27 cellular contexts compared by ENCODE assay signal in genomic region chr1:67484492-67484891, GRCh38. TPM values are rescaled to one million over a fixed set of nuclear protein-coding genes. Genes with fewer than 3 reads are reported as not detected.
A peak's percentile ranks its signal among the peaks of the same experiment; 100 is the strongest.
DNase-seq lines count a peak whose midpoint lies in the region; ATAC-seq and TF ChIP-seq lines count a peak whose summit lies in the region.
"Had no signal": no experiment of that assay in that cellular context is flagged by ENCODE, and none has a peak within 500 bp of the region (broad histone marks: within the 10 kb centered on the region; RNA-seq: fewer than 3 reads in every experiment).

No MANE protein-coding gene starts in this region.

- no peaks in the 10 kb centered on the region for H3K27me3 ChIP-seq in GM23338 (ENCODE audit: insufficient read depth)
- H3K27me3 ChIP-seq in right cardiac atrium (ENCODE audit: control insufficient read depth, insufficient read depth): no peaks in the 10 kb centered on the region
- H3K27me3 ChIP-seq: body of pancreas, neutrophil, SJSA1, transverse colon had no signal

- no peaks in the 10 kb centered on the region for H3K36me3 ChIP-seq in GM23338 (ENCODE audit: insufficient read depth)
- H3K36me3 ChIP-seq: left ventricle myocardium inferior, neutrophil, SJSA1, transverse colon had no signal

- peak; percentile 63 for ATAC-seq in GM23338
- no peak for ATAC-seq in right cardiac atrium
- no peak for ATAC-seq in stimulated activated naive CD8-positive, alpha-beta T cell treated with anti-CD3 and anti-CD28 coated beads, Interleukin-15, Interleukin-2, amounts not matched to agents 100 U/mL and 50 U/mL, for 24 hours
- ATAC-seq: body of pancreas, T-cell had no signal

- no peaks in the 10 kb centered on the region for H3K9me3 ChIP-seq in right cardiac atrium (ENCODE audit: control insufficient read depth, low read length)
- H3K9me3 ChIP-seq: body of pancreas, left ventricle myocardium inferior, neutrophil, SJSA1, transverse colon had no signal

- TF ChIP-seq CTCF in GM23338 (conservative IDR thresholded peaks at IDR 0.05; ENCODE audit: low read depth in 2 of 2): no peak

- DNase-seq in GM23338 (ENCODE audit: low spot score) (no peak), NCI-H69 (lab: John Stamatoyannopoulos, UW) (peak; percentile 83), dermis microvascular lymphatic vessel endothelial cell (ENCODE audit: low read depth in 2 of 2) (peak; percentile 17 to 43), myocyte (ENCODE audit: low read depth) (peak; percentile 36), EL (no peak), caudate nucleus (lab: John Stamatoyannopoulos, UW) (no peak), right cardiac atrium (no peak)
- DNase-seq in stimulated activated naive CD8-positive, alpha-beta T cell treated with anti-CD3 and anti-CD28 coated beads, Interleukin-15, Interleukin-2, amounts not matched to agents 100 U/mL and 50 U/mL, for 24 hours: no peak
- DNase-seq: activated CD4-positive, alpha-beta T cell treated with anti-CD3 and anti-CD28 coated beads, Interleukin-2, amount 10 ng/mL, durations not matched to agents 7 days and 5 days; activated gamma-delta T cell treated with Interleukin-2 at 50 U/mL for 16 hours; activated T-cell treated with anti-CD3 and anti-CD28 coated beads, Interleukin-2, amount 50 U/mL, for 24 hours; body of pancreas; CD8-positive, alpha-beta memory T cell; DMS153; hippocampal formation; left ventricle myocardium inferior; mesendoderm; MM.1S; NCI-H1105 treated with DMSO at 0.1 percent for 48 hours; NCI-H2029; RPMI8226; stimulated activated CD4-positive, alpha-beta T cell treated with anti-CD3 and anti-CD28 coated beads, Interleukin-15, amount 100 ng/mL, for 24 hours; stimulated activated CD4-positive, alpha-beta T cell treated with anti-CD3 and anti-CD28 coated beads, Interleukin-4, amount 100 ng/mL, for 4 hours; T-cell; transverse colon had no signal

- no peaks in the 10 kb centered on the region for H3K36me3 Mint-ChIP-seq in GM23338 (ENCODE audit: low read depth)
- H3K36me3 Mint-ChIP-seq: CD8-positive, alpha-beta memory T cell; T-cell had no signal

- no peak overlapping the region for H3K27ac Mint-ChIP-seq in GM23338
- H3K27ac Mint-ChIP-seq: activated CD4-positive, alpha-beta T cell treated with anti-CD3 and anti-CD28 coated beads, Interleukin-2, amount 10 ng/mL, durations not matched to agents 7 days and 5 days; activated T-cell treated with anti-CD3 and anti-CD28 coated beads, Interleukin-2, amount 50 U/mL, for 24 hours; CD8-positive, alpha-beta memory T cell; T-cell had no signal

- peaks cover 15% of the 10 kb centered on the region for H3K4me1 Mint-ChIP-seq in GM23338
- H3K4me1 Mint-ChIP-seq: CD8-positive, alpha-beta memory T cell; T-cell had no signal

- H3K27ac ChIP-seq in GM23338 (ENCODE audit: low read depth) (no peak overlapping the region), caudate nucleus (ENCODE audit: low read depth, low read length) (no peak overlapping the region), right cardiac atrium (ENCODE audit: low read length) (no peak overlapping the region)
- H3K27ac ChIP-seq: body of pancreas, left ventricle myocardium inferior, neutrophil, SJSA1, transverse colon had no signal

- H3F3A ChIP-seq in GM23338 (replicated peaks; ENCODE audit: low read depth): no peaks in the 10 kb centered on the region

- no peak overlapping the region for H2AFZ ChIP-seq in GM23338

- H3K4me3 ChIP-seq in GM23338 (no peak overlapping the region), right cardiac atrium (ENCODE audit: low read length) (no peak overlapping the region)
- H3K4me3 ChIP-seq: body of pancreas, left ventricle myocardium inferior, SJSA1, transverse colon had no signal

- intact Hi-C loops in right cardiac atrium (cut with DNase I): no loop called here

- H3K4me2 ChIP-seq in GM23338: no peak overlapping the region

- no peaks in the 10 kb centered on the region for H3K79me2 ChIP-seq in GM23338 (replicated peaks; ENCODE audit: insufficient read depth)

- no peak overlapping the region for H3K4me3 Mint-ChIP-seq in GM23338
- H3K4me3 Mint-ChIP-seq: activated CD4-positive, alpha-beta T cell treated with anti-CD3 and anti-CD28 coated beads, Interleukin-2, amount 10 ng/mL, durations not matched to agents 7 days and 5 days; activated T-cell treated with anti-CD3 and anti-CD28 coated beads, Interleukin-2, amount 50 U/mL, for 24 hours; CD8-positive, alpha-beta memory T cell; T-cell had no signal

- no peaks in the 10 kb centered on the region for H3K9me3 Mint-ChIP-seq in GM23338
- H3K9me3 Mint-ChIP-seq: activated CD4-positive, alpha-beta T cell treated with anti-CD3 and anti-CD28 coated beads, Interleukin-2, amount 10 ng/mL, durations not matched to agents 7 days and 5 days; activated T-cell treated with anti-CD3 and anti-CD28 coated beads, Interleukin-2, amount 50 U/mL, for 24 hours; CD8-positive, alpha-beta memory T cell; T-cell had no signal

- WGBS in right cardiac atrium: 43% methylated on average over 2 of the region's 2 CpGs

- no peaks in the 10 kb centered on the region for H4K20me1 ChIP-seq in GM23338 (replicated peaks; ENCODE audit: insufficient read depth)

- peaks cover 4% of the 10 kb centered on the region for H3K27me3 Mint-ChIP-seq in GM23338 (ENCODE audit: insufficient read depth, low read depth, poor library complexity)
- H3K27me3 Mint-ChIP-seq: activated CD4-positive, alpha-beta T cell treated with anti-CD3 and anti-CD28 coated beads, Interleukin-2, amount 10 ng/mL, durations not matched to agents 7 days and 5 days; activated T-cell treated with anti-CD3 and anti-CD28 coated beads, Interleukin-2, amount 50 U/mL, for 24 hours; T-cell had no signal

- H3K4me1 ChIP-seq in GM23338 (ENCODE audit: insufficient read depth) (peaks cover 6% of the 10 kb centered on the region; the same call in 1 of the 2 replicates), right cardiac atrium (ENCODE audit: control insufficient read depth, insufficient read depth, low read length) (peaks cover 2% of the 10 kb centered on the region)
- H3K4me1 ChIP-seq: SJSA1 had no signal

- H3K9me2 ChIP-seq in GM23338 (ENCODE audit: insufficient read depth): no peaks in the 10 kb centered on the region

TF ChIP-seq in GM23338, 12 proteins besides CTCF, POLR2A, EP300 and RAD21 (continues in another document):
- TF ChIP-seq ZNF462 (CRISPR knock-in tag; IDR thresholded peaks at IDR 0.05): no peak
- TF ChIP-seq CREB1 (CRISPR knock-in tag; IDR thresholded peaks at IDR 0.05; ENCODE audit: low read depth): no peak

RNA-seq across cellular contexts. Expression of gene SERBP1, which starts 54.3 kb away (rescaled TPM):
- total RNA-seq in GM23338 (2014; rRNA removed; shearing (Covaris generic)): 674 and 696 TPM in 2 replicates
- 532 and 559 TPM in 2 replicates for polyA plus RNA-seq in GM23338 (2016; fragmentation: Nextera tagmentation; extraction: Ambion mirVana)
- total RNA-seq in dermis microvascular lymphatic vessel endothelial cell: 134 and 148 TPM in 2 replicates
- 258 and 268 TPM in 2 replicates for total RNA-seq in myocyte
- 124 TPM for polyA plus RNA-seq in myocyte (2012)
- 100 to 1,000 TPM; 108 to 122 (median 114) TPM for total RNA-seq in right cardiac atrium
- 77.0 TPM for polyA plus RNA-seq in right cardiac atrium

Comparison
In these comparisons a context has a peak if more than half of its experiments do, and no peak if none do; other contexts are left out.
1. DNase-seq: peak in NCI-H69 (single experiment), dermis microvascular lymphatic vessel endothelial cell (2 of 2) and myocyte (single experiment); none in GM23338 (single experiment), EL (single experiment), caudate nucleus (0 of 61), right cardiac atrium (0 of 3) and stimulated activated naive CD8-positive, alpha-beta T cell treated with anti-CD3 and anti-CD28 coated beads, Interleukin-15, Interleukin-2, amounts not matched to agents 100 U/mL and 50 U/mL, for 24 hours (single experiment).